ENCODE assay signal across 15 cellular contexts in the genomic region with DNA sequence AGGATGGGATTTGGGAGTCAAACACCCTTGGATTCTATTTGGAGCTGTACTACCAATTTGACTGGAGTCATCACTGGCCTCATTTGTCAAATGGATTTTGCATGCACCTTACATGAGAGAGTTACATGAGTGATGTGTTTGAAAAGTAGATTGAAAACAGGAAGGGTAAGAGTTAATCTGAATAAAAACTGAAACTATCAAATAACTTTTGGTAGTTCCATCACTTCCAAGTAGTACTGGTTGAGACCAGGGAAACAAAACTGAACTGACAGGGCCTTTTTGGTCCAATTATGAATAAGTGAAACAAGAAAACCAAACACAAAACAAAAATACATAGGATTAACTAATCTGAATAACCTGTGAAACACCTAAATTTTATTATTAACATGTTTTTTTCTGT. TPM values are rescaled to one million over a fixed set of nuclear protein-coding genes. Genes with fewer than 3 reads are reported as not detected.
A peak's percentile ranks its signal among the peaks of the same experiment; 100 is the strongest.
DNase-seq lines count a peak whose midpoint lies in the region; ATAC-seq and TF ChIP-seq lines count a peak whose summit lies in the region.
"Had no signal": no experiment of that assay in that cellular context is flagged by ENCODE, and none has a peak within 500 bp of the region (broad histone marks: within the 10 kb centered on the region; RNA-seq: fewer than 3 reads in every experiment).

No MANE protein-coding gene starts in this region.

- H3K9me3 Mint-ChIP-seq in activated CD8-positive, alpha-beta memory T cell treated with anti-CD3 and anti-CD28 coated beads, Interleukin-2, amount 10 ng/mL, durations not matched to agents 7 days and 5 days (ENCODE audit: low read depth), result no peaks in the 10 kb centered on the region
- H3K9me3 Mint-ChIP-seq in activated CD4-positive, alpha-beta memory T cell treated with anti-CD3 and anti-CD28 coated beads for 36 hours, result no peaks in the 10 kb centered on the region
- no peaks in the 10 kb centered on the region for H3K9me3 Mint-ChIP-seq in endothelial cell (ENCODE audit: unreplicated experiment)
- H3K9me3 Mint-ChIP-seq: CD14-positive monocyte, GM23338, IgD-negative memory B cell had no signal

- peaks cover 67% of the 10 kb centered on the region for H3K36me3 Mint-ChIP-seq in activated CD8-positive, alpha-beta memory T cell treated with anti-CD3 and anti-CD28 coated beads, Interleukin-2, amount 10 ng/mL, durations not matched to agents 7 days and 5 days
- peaks cover 57% of the 10 kb centered on the region for H3K36me3 Mint-ChIP-seq in activated CD4-positive, alpha-beta memory T cell treated with anti-CD3 and anti-CD28 coated beads for 36 hours
- H3K36me3 Mint-ChIP-seq in endothelial cell (ENCODE audit: low read depth, unreplicated experiment), result peaks cover 24% of the 10 kb centered on the region

- ATAC-seq in activated CD8-positive, alpha-beta memory T cell treated with anti-CD3 and anti-CD28 coated beads, Interleukin-2, amount 10 ng/mL, durations not matched to agents 7 days and 5 days, result peak; percentile 42
- ATAC-seq in SK-N-SH treated with all-trans-retinoic acid at 6 μM for 48 hours, result no peak
- ATAC-seq: GM23338 had no signal

- no peak overlapping the region for H3K4me3 Mint-ChIP-seq in activated CD8-positive, alpha-beta memory T cell treated with anti-CD3 and anti-CD28 coated beads, Interleukin-2, amount 10 ng/mL, durations not matched to agents 7 days and 5 days
- H3K4me3 Mint-ChIP-seq in activated CD4-positive, alpha-beta memory T cell treated with anti-CD3 and anti-CD28 coated beads for 36 hours, result no peak overlapping the region
- H3K4me3 Mint-ChIP-seq in endothelial cell (ENCODE audit: unreplicated experiment), result peak overlapping the region; percentile 0
- H3K4me3 Mint-ChIP-seq: CD14-positive monocyte, GM23338, IgD-negative memory B cell had no signal

- H3K27ac Mint-ChIP-seq in activated CD8-positive, alpha-beta memory T cell treated with anti-CD3 and anti-CD28 coated beads, Interleukin-2, amount 10 ng/mL, durations not matched to agents 7 days and 5 days, result peak overlapping the region; percentile 58
- peak overlapping the region; percentile 86 for H3K27ac Mint-ChIP-seq in activated CD4-positive, alpha-beta memory T cell treated with anti-CD3 and anti-CD28 coated beads for 36 hours
- no peak overlapping the region for H3K27ac Mint-ChIP-seq in endothelial cell (ENCODE audit: unreplicated experiment)
- H3K27ac Mint-ChIP-seq: GM23338 had no signal

- no peaks in the 10 kb centered on the region for H3K27me3 Mint-ChIP-seq in activated CD8-positive, alpha-beta memory T cell treated with anti-CD3 and anti-CD28 coated beads, Interleukin-2, amount 10 ng/mL, durations not matched to agents 7 days and 5 days
- no peaks in the 10 kb centered on the region for H3K27me3 Mint-ChIP-seq in activated CD4-positive, alpha-beta memory T cell treated with anti-CD3 and anti-CD28 coated beads for 36 hours
- peaks cover 1% of the 10 kb centered on the region for H3K27me3 Mint-ChIP-seq in endothelial cell (ENCODE audit: unreplicated experiment)
- H3K27me3 Mint-ChIP-seq: IgD-negative memory B cell had no signal

- H3K4me3 ChIP-seq in GM12865 (ENCODE audit: low read depth, low read length), result no peak overlapping the region
- H3K4me3 ChIP-seq: GM23338 had no signal

- peaks cover 24% of the 10 kb centered on the region for H3K4me1 Mint-ChIP-seq in activated CD8-positive, alpha-beta memory T cell treated with anti-CD3 and anti-CD28 coated beads, Interleukin-2, amount 10 ng/mL, durations not matched to agents 7 days and 5 days
- H3K4me1 Mint-ChIP-seq in activated CD4-positive, alpha-beta memory T cell treated with anti-CD3 and anti-CD28 coated beads for 36 hours (ENCODE audit: low read depth), result peaks cover 30% of the 10 kb centered on the region
- no peaks in the 10 kb centered on the region for H3K4me1 Mint-ChIP-seq in endothelial cell (ENCODE audit: unreplicated experiment)

- TF ChIP-seq CTCF in GM12865 (IDR thresholded peaks at IDR 0.05; ENCODE audit: insufficient read depth, low read depth, low read length, missing control alignments), result no peak
- no peak for TF ChIP-seq CTCF in endothelial cell (IDR thresholded peaks at IDR 0.05; ENCODE audit: unreplicated experiment)

- CTCF ChIA-PET in activated CD8-positive, alpha-beta memory T cell treated with anti-CD3 and anti-CD28 coated beads, Interleukin-2, amount 10 ng/mL, durations not matched to agents 7 days and 5 days (lab: Charles Lee), result interaction anchor here (3.2 kb wide), 1 partner anchor 60 kb away, joined by 12 read pairs; no protein-coding TSS in a partner anchor
- CTCF ChIA-PET in activated CD4-positive, alpha-beta memory T cell treated with anti-CD3 and anti-CD28 coated beads for 36 hours (lab: Charles Lee), result interaction anchor here (0.7 to 7.4 kb wide), 2 partner anchors 9 to 62 kb away, joined by 5 to 52 read pairs; no protein-coding TSS in a partner anchor

- POLR2A ChIA-PET in activated CD4-positive, alpha-beta memory T cell treated with anti-CD3 and anti-CD28 coated beads for 36 hours (lab: Charles Lee), result interaction anchor here (1.4 to 1.6 kb wide), 2 partner anchors 9 to 28 kb away, joined by 3 read pairs; no protein-coding TSS in a partner anchor

- intact Hi-C loops in activated CD4-positive, alpha-beta memory T cell treated with anti-CD3 and anti-CD28 coated beads for 36 hours (cut with micrococcal nuclease), result loop anchor here (2.0 kb wide), 2 partner anchors 29 to 55 kb away; a partner anchor contains a TSS

- no peak for DNase-seq in activated CD8-positive, alpha-beta memory T cell treated with anti-CD3 and anti-CD28 coated beads, Interleukin-2, amount 10 ng/mL, durations not matched to agents 7 days and 5 days
- no peak for DNase-seq in activated CD8-positive, alpha-beta memory T cell treated with anti-CD3 and anti-CD28 coated beads, Interleukin-2, amount 50 U/mL, for 48 hours
- DNase-seq in GM12865 (ENCODE audit: low read depth) (peak; percentile 38), endothelial cell (ENCODE audit: low spot score) (no peak), amniotic stem cell (lab: John Stamatoyannopoulos, UW) (no peak), pons (ENCODE audit: low spot score) (no peak)
- DNase-seq in activated CD4-positive, alpha-beta memory T cell treated with anti-CD3 and anti-CD28 coated beads for 36 hours, result no peak
- DNase-seq: COR-L47, NCI-H187 treated with DMSO at 0.1 percent for 48 hours, NCI-H446 treated with DMSO at 0.1 percent for 48 hours, NCI-H748 treated with DMSO at 0.1 percent for 48 hours had no signal

TF ChIP-seq in SK-N-SH treated with all-trans-retinoic acid at 6 μM for 48 hours, 23 proteins besides CTCF, POLR2A, EP300 and RAD21 (continues in another document):
- TF ChIP-seq ZNF8 (CRISPR knock-in tag; IDR thresholded peaks at IDR 0.05), result no peak
- TF ChIP-seq ZFP30 (CRISPR knock-in tag; IDR thresholded peaks at IDR 0.05), result no peak
- no peak for TF ChIP-seq GLIS3 (CRISPR knock-in tag; IDR thresholded peaks at IDR 0.05)
- TF ChIP-seq, protein P1, sequence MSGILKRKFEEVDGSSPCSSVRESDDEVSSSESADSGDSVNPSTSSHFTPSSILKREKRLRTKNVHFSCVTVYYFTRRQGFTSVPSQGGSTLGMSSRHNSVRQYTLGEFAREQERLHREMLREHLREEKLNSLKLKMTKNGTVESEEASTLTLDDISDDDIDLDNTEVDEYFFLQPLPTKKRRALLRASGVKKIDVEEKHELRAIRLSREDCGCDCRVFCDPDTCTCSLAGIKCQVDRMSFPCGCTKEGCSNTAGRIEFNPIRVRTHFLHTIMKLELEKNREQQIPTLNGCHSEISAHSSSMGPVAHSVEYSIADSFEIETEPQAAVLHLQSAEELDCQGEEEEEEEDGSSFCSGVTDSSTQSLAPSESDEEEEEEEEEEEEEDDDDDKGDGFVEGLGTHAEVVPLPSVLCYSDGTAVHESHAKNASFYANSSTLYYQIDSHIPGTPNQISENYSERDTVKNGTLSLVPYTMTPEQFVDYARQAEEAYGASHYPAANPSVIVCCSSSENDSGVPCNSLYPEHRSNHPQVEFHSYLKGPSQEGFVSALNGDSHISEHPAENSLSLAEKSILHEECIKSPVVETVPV (CRISPR knock-in tag; IDR thresholded peaks at IDR 0.05), result no peak
- no peak for TF ChIP-seq ZFP3 (CRISPR knock-in tag; IDR thresholded peaks at IDR 0.05)
- TF ChIP-seq TOX (CRISPR knock-in tag; IDR thresholded peaks at IDR 0.05; ENCODE audit: borderline replicate concordance), result no peak
- TF ChIP-seq BACH2 (CRISPR knock-in tag; IDR thresholded peaks at IDR 0.05; ENCODE audit: borderline replicate concordance), result no peak
- no peak for TF ChIP-seq CSDC2 (CRISPR knock-in tag; IDR thresholded peaks at IDR 0.05)
- TF ChIP-seq RARB (CRISPR knock-in tag; IDR thresholded peaks at IDR 0.05), result no peak

RNA-seq across cellular contexts. Expression of a gene that starts 30.2 kb away (rescaled TPM):
- total RNA-seq in activated CD8-positive, alpha-beta memory T cell treated with anti-CD3 and anti-CD28 coated beads, Interleukin-2, amount 10 ng/mL, durations not matched to agents 7 days and 5 days, result 100 to 1,000 TPM; 179 to 211 TPM
- 100 to 1,000 TPM; 149 to 202 TPM for total RNA-seq in activated CD4-positive, alpha-beta memory T cell treated with anti-CD3 and anti-CD28 coated beads for 36 hours
- 170 TPM for total RNA-seq in endothelial cell (ENCODE audit: unreplicated experiment)

RNA-seq across cellular contexts. Expression of a gene that starts 39.5 kb away (rescaled TPM):
- total RNA-seq in activated CD8-positive, alpha-beta memory T cell treated with anti-CD3 and anti-CD28 coated beads, Interleukin-2, amount 10 ng/mL, durations not matched to agents 7 days and 5 days, result not detected
- total RNA-seq in activated CD4-positive, alpha-beta memory T cell treated with anti-CD3 and anti-CD28 coated beads for 36 hours, result under 1 TPM; 0.55 to 0.56 TPM
- total RNA-seq in endothelial cell (ENCODE audit: unreplicated experiment), result 9.2 TPM

RNA-seq across cellular contexts. Expression of a gene that starts 55.5 kb away (rescaled TPM):
- 10 to 100 TPM; 51.0 to 61.4 TPM for total RNA-seq in activated CD8-positive, alpha-beta memory T cell treated with anti-CD3 and anti-CD28 coated beads, Interleukin-2, amount 10 ng/mL, durations not matched to agents 7 days and 5 days
- total RNA-seq in activated CD4-positive, alpha-beta memory T cell treated with anti-CD3 and anti-CD28 coated beads for 36 hours, result 10 to 100 TPM; 31.5 to 31.6 TPM
- total RNA-seq in endothelial cell (ENCODE audit: unreplicated experiment), result 19.4 TPM
